25 cellular contexts compared by ENCODE assay signal in genomic region chr1:56867491-56867890, GRCh38. TPM values are rescaled to one million over a fixed set of nuclear protein-coding genes. Genes with fewer than 3 reads are reported as not detected.
DNase-seq lines count a peak whose midpoint lies in the region; FAIRE-seq and TF ChIP-seq lines count a peak whose summit lies in the region.
"Had no signal": no experiment of that assay in that cellular context is flagged by ENCODE, and none has a peak within 500 bp of the region (broad histone marks: within the 10 kb centered on the region; RNA-seq: fewer than 3 reads in every experiment).

No MANE protein-coding gene starts in this region.

- H3K9ac ChIP-seq in GM23248, result no peak overlapping the region

- FAIRE-seq in bronchial epithelial cell (lab: Jason Lieb, UNC) (no peak), RCC 7860 (lab: Jason Lieb, UNC) (no peak)
- FAIRE-seq: GM12891, HTR-8/SVneo had no signal

- H3K4me2 ChIP-seq in GM23248 (ENCODE audit: unreplicated experiment), result peak overlapping the region; percentile 53

- H3K9me2 ChIP-seq in GM23248 (ENCODE audit: insufficient read depth), result peaks cover 6% of the 10 kb centered on the region; the same call in 1 of the 2 replicates

- in situ Hi-C loops in GM23248 (cut with MboI), result no loop called here

- peaks cover 38% of the 10 kb centered on the region for H3K4me1 ChIP-seq in GM23248 (ENCODE audit: insufficient read depth)
- H3K4me1 ChIP-seq: SJCRH30 had no signal

- H3F3A ChIP-seq in GM23248 (ENCODE audit: insufficient read depth), result peaks cover 40% of the 10 kb centered on the region

- no peak for TF ChIP-seq CTCF in bronchial epithelial cell (IDR thresholded peaks at IDR 0.05; ENCODE audit: insufficient read depth, low read length, severe bottlenecking)

- no peaks in the 10 kb centered on the region for H3K79me2 ChIP-seq in GM23248 (ENCODE audit: insufficient read depth)

- H3K4me3 ChIP-seq in GM23248 (no peak overlapping the region), bronchial epithelial cell (ENCODE audit: low read depth, low read length) (no peak overlapping the region)
- H3K4me3 ChIP-seq: MG63, SJCRH30 had no signal

- H3K27ac ChIP-seq in GM23248, result peak overlapping the region; percentile 68
- H3K27ac ChIP-seq: SJCRH30 had no signal

- WGBS in GM23248 (ENCODE audit: low coverage in 1 of 2, low lambda C conversion rate in 2 of 2, missing lambda C conversion rate in 2 of 2), 2 experiments, result 95 to 96% methylated on average over 5 of the region's 5 CpGs

- no peak for DNase-seq in GM23248
- DNase-seq in NCI-H526 treated with DMSO at 0.1 percent for 48 hours (lab: John Stamatoyannopoulos, UW), result peak; percentile 44
- peak; percentile 43 for DNase-seq in bronchial epithelial cell (ENCODE audit: low read depth)
- DNase-seq in mucosa of gallbladder (ENCODE audit: low spot score), result peak; percentile 49
- DNase-seq in hepatic stellate cell (ENCODE audit: low spot score), result no peak
- no peak for DNase-seq in RCC 7860 (ENCODE audit: low spot score)
- DNase-seq in globus pallidus (ENCODE audit: low spot score), result no peak
- DNase-seq in activated T-cell treated with anti-CD3 and anti-CD28 coated beads for 4 hours, result no peak
- DNase-seq: 8988T, Calu3, DMS79 treated with DMSO at 0.1 percent for 48 hours, GF-D8, H7, KBM-7, MG63, NCI-H1105 treated with DMSO at 0.1 percent for 48 hours, NCI-H146, NCI-H2029, NCI-H446 treated with DMSO at 0.1 percent for 48 hours, NCI-H69, SJCRH30 had no signal

- no peaks in the 10 kb centered on the region for H3K9me3 ChIP-seq in GM23248 (ENCODE audit: low read depth)
- H3K9me3 ChIP-seq: MG63, SJCRH30 had no signal

- H3K27me3 ChIP-seq in GM23248 (replicated peaks; ENCODE audit: insufficient read depth) (no peaks in the 10 kb centered on the region), bronchial epithelial cell (ENCODE audit: control insufficient read depth, insufficient read depth, low read length) (no peaks in the 10 kb centered on the region)
- H3K27me3 ChIP-seq: MG63, SJCRH30 had no signal

- H2AFZ ChIP-seq in GM23248, result no peak overlapping the region

- no peaks in the 10 kb centered on the region for H4K20me1 ChIP-seq in GM23248 (ENCODE audit: insufficient read depth)

- H3K36me3 ChIP-seq in GM23248 (ENCODE audit: low read depth), result no peaks in the 10 kb centered on the region
- no peaks in the 10 kb centered on the region for H3K36me3 ChIP-seq in bronchial epithelial cell (ENCODE audit: control insufficient read depth, insufficient read depth, low read length)
- H3K36me3 ChIP-seq: MG63, SJCRH30 had no signal

RNA-seq across cellular contexts. Expression of gene C8A, which starts 12.9 kb away (rescaled TPM):
- total RNA-seq in GM23248 (2014; rRNA removed; shearing (Covaris generic)), result not detected in 2 replicates
- not detected in 2 replicates for polyA plus RNA-seq in GM23248 (2016; fragmentation: Nextera tagmentation; extraction: Ambion mirVana)
- total RNA-seq in bronchial epithelial cell (not detected in 2 replicates), mucosa of gallbladder (10.7 TPM)
- total RNA-seq: Calu3, H7, LHCN-M2, SJCRH30 had no signal
- polyA plus RNA-seq: BJ had no signal

RNA-seq across cellular contexts. Expression of gene FYB2, which starts 48.3 kb away (rescaled TPM):
- total RNA-seq in GM23248 (2014; rRNA removed; shearing (Covaris generic)), result not detected in 2 replicates
- not detected in 2 replicates for polyA plus RNA-seq in GM23248 (2016; fragmentation: Nextera tagmentation; extraction: Ambion mirVana)
- 0.13 TPM in 1 of 2 replicates, not detected in the other for total RNA-seq in bronchial epithelial cell
- total RNA-seq in mucosa of gallbladder, result not detected
- total RNA-seq: Calu3, H7, LHCN-M2, SJCRH30 had no signal
- polyA plus RNA-seq: BJ had no signal

Comparison
In these comparisons a context has a peak if more than half of its experiments do, and no peak if none do; other contexts are left out.
1. DNase-seq: peak in NCI-H526 treated with DMSO at 0.1 percent for 48 hours (single experiment), bronchial epithelial cell (single experiment) and mucosa of gallbladder (single experiment); none in GM23248 (single experiment), hepatic stellate cell (single experiment), RCC 7860 (single experiment), globus pallidus (single experiment) and activated T-cell treated with anti-CD3 and anti-CD28 coated beads for 4 hours (single experiment).
2. RNA of gene C8A, which starts 12.9 kb away (total RNA-seq): 10.7 TPM in mucosa of gallbladder (single experiment); not detected in GM23248 and not detected in bronchial epithelial cell; every median in the first group is over 10 times any median in the second.